In genomic region chr19:41224632-41225031, GRCh38 we compare ENCODE assay signal across 16 cellular contexts. TPM values are rescaled to one million over a fixed set of nuclear protein-coding genes. Genes with fewer than 3 reads are reported as not detected.
A peak's percentile ranks its signal among the peaks of the same experiment; 100 is the strongest.
DNase-seq lines count a peak whose midpoint lies in the region; ATAC-seq, FAIRE-seq and TF ChIP-seq lines count a peak whose summit lies in the region.
"Had no signal": no experiment of that assay in that cellular context is flagged by ENCODE, and none has a peak within 500 bp of the region (broad histone marks: within the 10 kb centered on the region; RNA-seq: fewer than 3 reads in every experiment).

No MANE protein-coding gene starts in this region.

- H4K91ac ChIP-seq in H1 (replicated peaks; ENCODE audit: insufficient read length, low read length) = peak overlapping the region; percentile 77

- H3K4ac ChIP-seq in H1 (replicated peaks; ENCODE audit: insufficient read length, low read depth, low read length) = no peak overlapping the region

- POLR2A ChIA-PET in A549 (lab: Yijun Ruan, JAX) (interaction anchor here (1.6 to 4.9 kb wide), 4 partner anchors 35 to 508 kb away, joined by 3 to 85 read pairs (median 20); partner anchors contain the start of genes B9D2, COQ8B, HNRNPUL1 and ITPKC), PC-9 (lab: Charles Lee; ENCODE audit: unreplicated experiment) (interaction anchor here (0.6 kb wide), 1 partner anchor 131 kb away, joined by 5 read pairs; no protein-coding TSS in a partner anchor), H1 (lab: Charles Lee; ENCODE audit: partially characterized antibody) (interaction anchor here (1.0 to 4.7 kb wide), 6 partner anchors 12 to 84 kb away, joined by 4 to 66 read pairs (median 23); partner anchors contain the start of genes CYP2S1 and HNRNPUL1)

- H2AK5ac ChIP-seq in H1 (ENCODE audit: low read depth, low read length) = peak overlapping the region; percentile 93; the same call in 1 of the 2 replicates

- BruUV-seq in PC-9 (replicated peaks; lab: Mats Ljungman, UMichigan) = no TSS peak

- H2BK5ac ChIP-seq in H1 (ENCODE audit: low read depth, low read length) = peak overlapping the region; percentile 94

- no peak overlapping the region for H2AFZ ChIP-seq in PC-9
- no peak overlapping the region for H2AFZ ChIP-seq in H1 (ENCODE audit: low read length)
- H2AFZ ChIP-seq in neural progenitor cell (replicated peaks) = no peak overlapping the region

- H3K4me1 ChIP-seq in A549 (peaks cover 73% of the 10 kb centered on the region), PC-9 (replicated peaks; ENCODE audit: insufficient read depth) (peaks cover 56% of the 10 kb centered on the region), H1 (replicated peaks in 1 of 4; ENCODE audit: control insufficient read depth in 3 of 4, insufficient read depth in 4 of 4, low read length in 3 of 4) (peaks cover 8 to 31% (median 22%) of the 10 kb centered on the region in 4 experiments), neural progenitor cell (peaks cover 20% of the 10 kb centered on the region)

- H3K56ac ChIP-seq in H1 (replicated peaks; ENCODE audit: insufficient read length, low read depth, low read length) = no peak overlapping the region

- WGBS in A549 (ENCODE audit: missing lambda C conversion rate) = 92% methylated on average over 7 of the region's 7 CpGs
- 92% methylated on average over 7 of the region's 7 CpGs; no CpG with 5 or more reads in 1 of the 2 experiments for WGBS in H1 (ENCODE audit: extremely low coverage in 1 of 2, insufficient coverage in 1 of 2, insufficient read length in 1 of 2, insufficient replicate concordance in 2 of 2, low coverage in 1 of 2, low lambda C conversion rate in 2 of 2, missing lambda C conversion rate in 1 of 2), 2 experiments

- H3F3A ChIP-seq in PC-9 (ENCODE audit: insufficient read depth, low read depth) (peaks cover 37% of the 10 kb centered on the region), neural progenitor cell (ENCODE audit: low read depth) (peaks cover 17% of the 10 kb centered on the region)

- CTCF ChIA-PET in A549 (lab: Yijun Ruan, JAX) (interaction anchor here (0.5 to 16.4 kb wide), 12 partner anchors 10 to 569 kb away, joined by 3 to 295 read pairs (median 6); partner anchors contain the start of gene HNRNPUL1), PC-9 (lab: Charles Lee) (no interaction called here), H1 (lab: Charles Lee; ENCODE audit: partially characterized antibody) (interaction anchor here (0.8 to 2.0 kb wide), 2 partner anchors 21 to 38 kb away, joined by 3 to 15 read pairs; no protein-coding TSS in a partner anchor)

- peaks cover 7% of the 10 kb centered on the region for H3K79me1 ChIP-seq in H1 (ENCODE audit: low read depth, low read length)

- TF ChIP-seq EP300 in A549 (IDR thresholded peaks at IDR 0.05) (no peak), H1 (IDR thresholded peaks at IDR 0.05; ENCODE audit: borderline replicate concordance in 1 of 2, low read depth in 2 of 2, low read length in 2 of 2) (no peak)

- peaks cover 19% of the 10 kb centered on the region for H3K79me2 ChIP-seq in PC-9 (ENCODE audit: low read depth)
- H3K79me2 ChIP-seq in H1 (ENCODE audit: control insufficient read depth in 1 of 2, insufficient read depth in 2 of 2, low read length in 2 of 2) = peaks cover 0 to 19% of the 10 kb centered on the region in 2 experiments; a peak in 2 of 4 replicates
- H3K79me2 ChIP-seq in neural progenitor cell (ENCODE audit: low read depth) = peaks cover 14% of the 10 kb centered on the region

- H3K27ac ChIP-seq in A549 = peak overlapping the region; percentile 91 to 95
- peak overlapping the region; percentile 78 for H3K27ac ChIP-seq in PC-9
- H3K27ac ChIP-seq in H1 (ENCODE audit: low read depth, low read length) = no peak overlapping the region
- no peak overlapping the region for H3K27ac ChIP-seq in neural progenitor cell
- H3K27ac ChIP-seq: WERI-Rb-1 had no signal

- no peak overlapping the region for H3K23ac ChIP-seq in H1 (ENCODE audit: insufficient read length)

- H2BK12ac ChIP-seq in H1 (ENCODE audit: low read depth, low read length) = peak overlapping the region; percentile 41; the same call in 1 of the 2 replicates

- intact Hi-C loops in PC-9 (cut with micrococcal nuclease; ENCODE audit: unreplicated experiment) = loop anchor here (2.0 to 5.0 kb wide), 2 partner anchors 48 to 507 kb away; partner anchors contain the start of genes COQ8B and ITPKC
- intact Hi-C loops in sciatic nerve (cut with DNase I) = no loop called here
- intact Hi-C loops in head of caudate nucleus (cut with DNase I) = no loop called here

- peak overlapping the region; percentile 90 for H3K27ac Mint-ChIP-seq in neural progenitor cell
- H3K27ac Mint-ChIP-seq: effector memory CD8-positive, alpha-beta T cell had no signal

- H4K20me1 ChIP-seq in PC-9 (ENCODE audit: insufficient read depth) = no peaks in the 10 kb centered on the region
- H4K20me1 ChIP-seq in H1 (replicated peaks in 1 of 2; ENCODE audit: control insufficient read depth in 1 of 2, insufficient read depth in 2 of 2, low read length in 2 of 2) = peaks cover 0 to 1% of the 10 kb centered on the region in 2 experiments
- H4K20me1 ChIP-seq in neural progenitor cell (ENCODE audit: low read depth) = no peaks in the 10 kb centered on the region

- H3K9me2 ChIP-seq in PC-9 (ENCODE audit: insufficient read depth) = no peaks in the 10 kb centered on the region

- H3K36me3 Mint-ChIP-seq in neural progenitor cell = peaks cover 5% of the 10 kb centered on the region

- H3K18ac ChIP-seq in H1 (ENCODE audit: extremely low read depth, low read length) = no peak overlapping the region

- ATAC-seq in A549 (no peak), sciatic nerve (no peak), GM21529 (IDR thresholded peaks at IDR 0.05; ENCODE audit: unreplicated experiment) (no peak)

- H3K9me3 Mint-ChIP-seq in neural progenitor cell = no peaks in the 10 kb centered on the region
- H3K9me3 Mint-ChIP-seq: effector memory CD8-positive, alpha-beta T cell had no signal

- H3K4me3 Mint-ChIP-seq in neural progenitor cell = no peak overlapping the region
- H3K4me3 Mint-ChIP-seq: effector memory CD8-positive, alpha-beta T cell had no signal

- H3K27me3 Mint-ChIP-seq in neural progenitor cell (ENCODE audit: insufficient read depth, low read depth) = peaks cover 14% of the 10 kb centered on the region

- no peak overlapping the region for H2BK120ac ChIP-seq in H1 (replicated peaks; ENCODE audit: low read depth, low read length)

- no peak overlapping the region for H3K14ac ChIP-seq in H1 (ENCODE audit: insufficient read length)

- H3K9ac ChIP-seq in H1 (replicated peaks in 1 of 4; ENCODE audit: extremely low read depth in 1 of 4, low read depth in 3 of 4, low read length in 3 of 4) = no peak overlapping the region
- no peak overlapping the region for H3K9ac ChIP-seq in neural progenitor cell

- H3K4me3 ChIP-seq in A549 (no peak overlapping the region), PC-9 (no peak overlapping the region), H1 (ENCODE audit: extremely low read depth in 1 of 4, insufficient read depth in 2 of 4, low read depth in 3 of 4, low read length in 4 of 4) (no peak overlapping the region), neural progenitor cell (no peak overlapping the region)
- H3K4me3 ChIP-seq: ovary had no signal

- peak overlapping the region; percentile 89; the same call in 1 of the 2 replicates for H2BK15ac ChIP-seq in H1 (ENCODE audit: low read length)

- peaks cover 12% of the 10 kb centered on the region for H3K23me2 ChIP-seq in H1 (ENCODE audit: low read depth, low read length)

- peaks cover 6% of the 10 kb centered on the region; the same call in 1 of the 2 replicates for H3K36me3 ChIP-seq in PC-9 (ENCODE audit: low read depth)
- peaks cover 0 to 19% (median 3%) of the 10 kb centered on the region in 4 experiments; a peak in 4 of 8 replicates for H3K36me3 ChIP-seq in H1 (ENCODE audit: control insufficient read depth in 2 of 4, insufficient read depth in 4 of 4, low read length in 3 of 4)
- no peaks in the 10 kb centered on the region for H3K36me3 ChIP-seq in neural progenitor cell
- H3K36me3 ChIP-seq: ovary, WERI-Rb-1 had no signal

- DNase-seq in A549 (ENCODE audit: low read depth in 1 of 2, low spot score in 1 of 2) (no peak), PC-9 (no peak), H1 (ENCODE audit: low read depth in 1 of 2, low spot score in 2 of 2) (no peak), neural progenitor cell (ENCODE audit: low spot score) (no peak), sciatic nerve (ENCODE audit: low spot score) (no peak), C1 segment of cervical spinal cord (lab: John Stamatoyannopoulos, UW) (no peak), head of caudate nucleus (no peak)
- DNase-seq: activated T-cell treated with anti-CD3 and anti-CD28 coated beads, Interleukin-2, amount 50 U/mL, for 1 hour; anterior cingulate cortex; effector memory CD8-positive, alpha-beta T cell; Karpas-422; NCI-H187; NCI-H82; ovary; WERI-Rb-1 had no signal

- FAIRE-seq in A549 (lab: Jason Lieb, UNC) (no peak), H1 (lab: Jason Lieb, UNC) (no peak)

- no peaks in the 10 kb centered on the region for H3K27me3 ChIP-seq in PC-9 (ENCODE audit: insufficient read depth, low read depth)
- H3K27me3 ChIP-seq in H1 (replicated peaks in 1 of 4; ENCODE audit: control insufficient read depth in 3 of 4, extremely low read depth in 1 of 4, insufficient read depth in 3 of 4, low read length in 3 of 4) = no peaks in the 10 kb centered on the region
- H3K27me3 ChIP-seq in neural progenitor cell = no peaks in the 10 kb centered on the region
- H3K27me3 ChIP-seq: ovary had no signal

- H2BK20ac ChIP-seq in H1 (ENCODE audit: low read length) = no peak overlapping the region

- TF ChIP-seq CTCF in A549 (IDR thresholded peaks at IDR 0.05) = no peak
- no peak for TF ChIP-seq CTCF in PC-9 (conservative IDR thresholded peaks at IDR 0.05)
- TF ChIP-seq CTCF in H1 (IDR thresholded peaks at IDR 0.05; ENCODE audit: control extremely low read depth in 1 of 3, insufficient read depth in 1 of 3, low read depth in 1 of 3, low read length in 3 of 3) = no peak
- no peak for TF ChIP-seq CTCF in neural progenitor cell (IDR thresholded peaks at IDR 0.05)

- TF ChIP-seq POLR2A in A549 (IDR thresholded peaks at IDR 0.05; ENCODE audit: low read length) (no peak), H1 (IDR thresholded peaks at IDR 0.05; ENCODE audit: control extremely low read depth in 1 of 2, low read depth in 2 of 2, low read length in 2 of 2) (no peak)

- no peak overlapping the region for H4K5ac ChIP-seq in H1 (ENCODE audit: insufficient read length, low read depth, low read length)

- H3K4me2 ChIP-seq in A549 = peak overlapping the region; percentile 91
- peak overlapping the region; percentile 91; the same call in 1 of the 2 replicates for H3K4me2 ChIP-seq in PC-9
- H3K4me2 ChIP-seq in H1 (ENCODE audit: insufficient read depth in 1 of 2, low read depth in 2 of 2, low read length in 2 of 2) = no peak overlapping the region; a peak in 1 of 4 replicates
- no peak overlapping the region for H3K4me2 ChIP-seq in neural progenitor cell

- peaks cover 50% of the 10 kb centered on the region for H3K4me1 Mint-ChIP-seq in neural progenitor cell

- peak overlapping the region; percentile 23; the same call in 1 of the 2 replicates for H4K8ac ChIP-seq in H1 (ENCODE audit: extremely low read depth, insufficient read depth, low read length)

- no peaks in the 10 kb centered on the region for H3K9me3 ChIP-seq in A549
- no peaks in the 10 kb centered on the region for H3K9me3 ChIP-seq in PC-9 (ENCODE audit: insufficient read depth, low read depth)
- H3K9me3 ChIP-seq in H1 (ENCODE audit: insufficient read depth in 2 of 2, low read depth in 1 of 2, low read length in 1 of 2) = no peaks in the 10 kb centered on the region
- H3K9me3 ChIP-seq in neural progenitor cell (ENCODE audit: low read depth) = no peaks in the 10 kb centered on the region
- H3K9me3 ChIP-seq: ovary had no signal

- TF ChIP-seq RAD21 in A549 (conservative IDR thresholded peaks at IDR 0.05 in 1 of 2, IDR thresholded peaks at IDR 0.05 in 1 of 2) (no peak), H1 (IDR thresholded peaks at IDR 0.05 in 1 of 2, conservative IDR thresholded peaks at IDR 0.05 in 1 of 2; ENCODE audit: low read depth in 2 of 2, low read length in 2 of 2) (no peak)

RNA-seq across cellular contexts. Expression of gene AXL, which starts 5.6 kb away (rescaled TPM):
- polyA plus RNA-seq in A549 (2011; rRNA removed) = 60.1 and 60.3 TPM in 2 replicates
- polyA plus RNA-seq in A549 (2012; cell fraction: cytosol; rRNA removed) = 66.8 and 78.1 TPM in 2 replicates
- polyA plus RNA-seq in A549 (2012; cell fraction: nucleus; rRNA removed) = 128 and 129 TPM in 2 replicates
- 45.4 to 69.4 TPM (median 47.8 TPM) in 3 replicates for polyA plus RNA-seq in A549 (2017; fragmentation: RNase III; extraction: RNeasy Plus Mini Kit Qiagen cat#74134 plus additional on column Dnase treatment)
- 378 and 386 TPM in 2 replicates for polyA minus RNA-seq in A549 (2011; rRNA and poly(A)+ RNA removed)
- 236 and 271 TPM in 2 replicates for total RNA-seq in PC-9 (2021)
- total RNA-seq in H1 (2021; fragmentation: NEBNext Ultra II Directional; extraction: Animal tissue kit (Norgen Biotek cat#: 25700)) = 51.0 and 53.3 TPM in 2 replicates
- polyA plus RNA-seq in H1 (2011; rRNA removed) = 35.3 and 62.4 TPM in 2 replicates
- 32.1 TPM for polyA plus RNA-seq in H1 (2011; cell fraction: cytosol; rRNA removed)
- 35.7 TPM for polyA plus RNA-seq in H1 (2011; cell fraction: nucleus; rRNA removed)
- 25.0 to 41.1 TPM (median 36.3 TPM) in 4 replicates for polyA plus RNA-seq in H1 (2012, experiment 1 of 2)
- polyA plus RNA-seq in H1 (2012, experiment 2 of 2) = 20.2 TPM
- 28.7 TPM for polyA plus RNA-seq in H1 (2013, experiment 1 of 2)
- 31.9 TPM for polyA plus RNA-seq in H1 (2013, experiment 2 of 2)
- polyA minus RNA-seq in H1 (2011; rRNA and poly(A)+ RNA removed) = 88.6 and 100 TPM in 2 replicates
- 72.1 TPM for polyA minus RNA-seq in H1 (2011; cell fraction: cytosol; rRNA and poly(A)+ RNA removed)
- polyA minus RNA-seq in H1 (2011; cell fraction: nucleus; rRNA and poly(A)+ RNA removed) = 34.7 TPM
- total RNA-seq in neural progenitor cell (ENCODE audit: low replicate concordance) = 24.7 and 45.6 TPM in 2 replicates
- total RNA-seq in sciatic nerve = 65.8 TPM

RNA-seq across cellular contexts. Expression of gene CYP2S1, which starts 31.6 kb away (rescaled TPM):
- 8.6 and 19.7 TPM in 2 replicates for polyA plus RNA-seq in A549 (2011; rRNA removed)
- polyA plus RNA-seq in A549 (2012; cell fraction: cytosol; rRNA removed) = 12.2 and 13.5 TPM in 2 replicates
- polyA plus RNA-seq in A549 (2012; cell fraction: nucleus; rRNA removed) = 18.7 and 22.1 TPM in 2 replicates
- polyA plus RNA-seq in A549 (2017; fragmentation: RNase III; extraction: RNeasy Plus Mini Kit Qiagen cat#74134 plus additional on column Dnase treatment) = 25.2 to 28.1 TPM (median 26.6 TPM) in 3 replicates
- polyA minus RNA-seq in A549 (2011; rRNA and poly(A)+ RNA removed) = 14.1 and 16.4 TPM in 2 replicates
- 6.8 and 14.9 TPM in 2 replicates for total RNA-seq in PC-9 (2021)
- 245 and 267 TPM in 2 replicates for total RNA-seq in H1 (2021; fragmentation: NEBNext Ultra II Directional; extraction: Animal tissue kit (Norgen Biotek cat#: 25700))
- 97.9 and 210 TPM in 2 replicates for polyA plus RNA-seq in H1 (2011; rRNA removed)
- polyA plus RNA-seq in H1 (2011; cell fraction: cytosol; rRNA removed) = 52.4 TPM
- 157 TPM for polyA plus RNA-seq in H1 (2011; cell fraction: nucleus; rRNA removed)
- 214 to 243 TPM (median 222 TPM) in 4 replicates for polyA plus RNA-seq in H1 (2012, experiment 1 of 2)
- 261 TPM for polyA plus RNA-seq in H1 (2012, experiment 2 of 2)
- polyA plus RNA-seq in H1 (2013, experiment 1 of 2) = 325 TPM
- polyA plus RNA-seq in H1 (2013, experiment 2 of 2) = 381 TPM
- polyA minus RNA-seq in H1 (2011; rRNA and poly(A)+ RNA removed) = 53.2 and 95.0 TPM in 2 replicates
- polyA minus RNA-seq in H1 (2011; cell fraction: cytosol; rRNA and poly(A)+ RNA removed) = 96.9 TPM
- polyA minus RNA-seq in H1 (2011; cell fraction: nucleus; rRNA and poly(A)+ RNA removed) = 50.5 TPM
- total RNA-seq in neural progenitor cell (ENCODE audit: low replicate concordance) = 2.0 and 8.3 TPM in 2 replicates
- 1.1 TPM for total RNA-seq in sciatic nerve

RNA-seq across cellular contexts. Expression of gene HNRNPUL1, which starts 39.5 kb away (rescaled TPM):
- 89.5 and 117 TPM in 2 replicates for polyA plus RNA-seq in A549 (2011; rRNA removed)
- 77.4 and 104 TPM in 2 replicates for polyA plus RNA-seq in A549 (2012; cell fraction: cytosol; rRNA removed)
- polyA plus RNA-seq in A549 (2012; cell fraction: nucleus; rRNA removed) = 94.8 and 133 TPM in 2 replicates
- polyA plus RNA-seq in A549 (2017; fragmentation: RNase III; extraction: RNeasy Plus Mini Kit Qiagen cat#74134 plus additional on column Dnase treatment) = 272 to 278 TPM (median 273 TPM) in 3 replicates
- 118 and 124 TPM in 2 replicates for polyA minus RNA-seq in A549 (2011; rRNA and poly(A)+ RNA removed)
- 248 and 266 TPM in 2 replicates for total RNA-seq in PC-9 (2021)
- 264 and 268 TPM in 2 replicates for total RNA-seq in H1 (2021; fragmentation: NEBNext Ultra II Directional; extraction: Animal tissue kit (Norgen Biotek cat#: 25700))
- polyA plus RNA-seq in H1 (2011; rRNA removed) = 99.5 and 157 TPM in 2 replicates
- polyA plus RNA-seq in H1 (2011; cell fraction: cytosol; rRNA removed) = 56.3 TPM
- polyA plus RNA-seq in H1 (2011; cell fraction: nucleus; rRNA removed) = 88.3 TPM
- 160 to 208 TPM (median 194 TPM) in 4 replicates for polyA plus RNA-seq in H1 (2012, experiment 1 of 2)
- polyA plus RNA-seq in H1 (2012, experiment 2 of 2) = 135 TPM
- polyA plus RNA-seq in H1 (2013, experiment 1 of 2) = 206 TPM
- polyA plus RNA-seq in H1 (2013, experiment 2 of 2) = 213 TPM
- polyA minus RNA-seq in H1 (2011; rRNA and poly(A)+ RNA removed) = 91.8 and 93.7 TPM in 2 replicates
- 73.7 TPM for polyA minus RNA-seq in H1 (2011; cell fraction: cytosol; rRNA and poly(A)+ RNA removed)
- polyA minus RNA-seq in H1 (2011; cell fraction: nucleus; rRNA and poly(A)+ RNA removed) = 84.1 TPM
- total RNA-seq in neural progenitor cell (ENCODE audit: low replicate concordance) = 126 and 188 TPM in 2 replicates
- 161 TPM for total RNA-seq in sciatic nerve

Comparison
In these comparisons a context has a peak if more than half of its experiments do, and no peak if none do; other contexts are left out.
1. H3K27ac ChIP-seq: peak in A549 (2 of 2) and PC-9 (single experiment); none in H1 (single experiment) and neural progenitor cell (single experiment).
2. H3K4me2 ChIP-seq: peak in A549 (single experiment) and PC-9 (single experiment); none in H1 (0 of 2) and neural progenitor cell (single experiment).
3. RNA of gene CYP2S1, which starts 31.6 kb away (total RNA-seq): 245 to 267 TPM in H1; 6.8 to 14.9 TPM in PC-9, 2.0 to 8.3 TPM in neural progenitor cell and 1.1 TPM in sciatic nerve (single experiment); every median in the first group is over 10 times any median in the second.